Comparison of ENCODE assay signal across 15 cellular contexts in the genomic region with DNA sequence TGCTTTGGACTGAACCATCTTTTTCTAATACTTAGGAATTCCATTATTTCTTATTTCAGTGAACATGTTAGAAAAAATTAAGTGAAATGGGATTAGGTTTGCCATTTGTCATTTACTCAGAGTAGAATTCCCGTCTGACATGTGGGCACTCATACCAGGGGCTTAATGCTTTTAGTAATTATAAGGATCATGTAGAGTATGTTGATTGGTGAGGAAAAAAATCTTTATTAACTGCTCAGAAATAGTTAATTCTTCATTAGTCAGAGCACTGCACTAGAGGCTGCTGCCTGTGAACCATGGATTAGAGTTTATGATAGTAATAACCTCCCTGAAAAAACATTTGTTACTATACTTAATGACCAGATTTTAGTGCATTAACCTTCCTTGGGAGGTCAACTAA.
DNase-seq lines count a peak whose midpoint lies in the region; ATAC-seq, FAIRE-seq and TF ChIP-seq lines count a peak whose summit lies in the region.
"Had no signal": no experiment of that assay in that cellular context is flagged by ENCODE, and none has a peak within 500 bp of the region (broad histone marks: within the 10 kb centered on the region; RNA-seq: fewer than 3 reads in every experiment).

No MANE protein-coding gene starts in this region.

- peak overlapping the region; percentile 69 for H3K27ac Mint-ChIP-seq in astrocyte (ENCODE audit: unreplicated experiment)
- H3K27ac Mint-ChIP-seq: B cell; HFFc6; T-helper 2 cell treated with Interferon-gamma antibody and Interleukin-4, amounts not matched to agents 5 μg/mL and 100 μg/mL, for 36 hours had no signal

- peaks cover 66% of the 10 kb centered on the region for H3K4me1 Mint-ChIP-seq in astrocyte (ENCODE audit: low read depth, unreplicated experiment)

- ATAC-seq in HG03280 (IDR thresholded peaks at IDR 0.05; ENCODE audit: unreplicated experiment), result no peak

- no peaks in the 10 kb centered on the region for H3K79me2 ChIP-seq in astrocyte (ENCODE audit: insufficient read depth, low read length)

- H3K4me2 ChIP-seq in astrocyte (ENCODE audit: low read length), result no peak overlapping the region

- H3K4me1 ChIP-seq in astrocyte (ENCODE audit: insufficient read depth, low read length), result peaks cover 20% of the 10 kb centered on the region

- H3K9me3 ChIP-seq in astrocyte (ENCODE audit: insufficient read depth, low read depth, low read length), result no peaks in the 10 kb centered on the region
- H3K9me3 ChIP-seq: esophagus squamous epithelium had no signal

- no peaks in the 10 kb centered on the region for H3K9me3 Mint-ChIP-seq in astrocyte (ENCODE audit: unreplicated experiment)
- H3K9me3 Mint-ChIP-seq: HFFc6; T-helper 2 cell treated with Interferon-gamma antibody and Interleukin-4, amounts not matched to agents 5 μg/mL and 100 μg/mL, for 36 hours had no signal

- no peak for TF ChIP-seq CTCF in astrocyte (IDR thresholded peaks at IDR 0.05; ENCODE audit: insufficient read depth, low read depth, low read length)

- no peak overlapping the region for H2AFZ ChIP-seq in astrocyte (ENCODE audit: low read depth, low read length)

- no peak overlapping the region for H3K27ac ChIP-seq in astrocyte (ENCODE audit: low read depth, low read length)
- peak overlapping the region; percentile 94 for H3K27ac ChIP-seq in temporal lobe (ENCODE audit: low read depth, low read length)

- H3K36me3 ChIP-seq in astrocyte (ENCODE audit: insufficient read depth, low read length), result no peaks in the 10 kb centered on the region
- H3K36me3 ChIP-seq: esophagus squamous epithelium had no signal

- no peaks in the 10 kb centered on the region for H3K27me3 ChIP-seq in astrocyte (ENCODE audit: insufficient read depth, low read length)
- H3K27me3 ChIP-seq: esophagus squamous epithelium had no signal

- H3K4me3 Mint-ChIP-seq in astrocyte (ENCODE audit: unreplicated experiment), result no peak overlapping the region
- H3K4me3 Mint-ChIP-seq: B cell; HFFc6; T-helper 2 cell treated with Interferon-gamma antibody and Interleukin-4, amounts not matched to agents 5 μg/mL and 100 μg/mL, for 36 hours had no signal

- no peak for FAIRE-seq in astrocyte (lab: Jason Lieb, UNC)
- no peak for FAIRE-seq in HTR-8/SVneo (lab: Jason Lieb, UNC)
- FAIRE-seq: keratinocyte had no signal

- no peak overlapping the region for H3K9ac ChIP-seq in astrocyte (ENCODE audit: low read length)

- no peaks in the 10 kb centered on the region for H4K20me1 ChIP-seq in astrocyte (ENCODE audit: insufficient read depth, low read length)

- no peak overlapping the region for H3K4me3 ChIP-seq in astrocyte (ENCODE audit: insufficient read depth, low read depth, low read length)
- H3K4me3 ChIP-seq: esophagus squamous epithelium had no signal

- H3K27me3 Mint-ChIP-seq in astrocyte (ENCODE audit: low read depth, unreplicated experiment), result no peaks in the 10 kb centered on the region
- H3K27me3 Mint-ChIP-seq: B cell had no signal

- DNase-seq in NCI-H524 treated with DMSO at 0.1 percent for 48 hours (lab: John Stamatoyannopoulos, UW) (peak; percentile 67), astrocyte (ENCODE audit: low read depth) (no peak), midbrain (lab: John Stamatoyannopoulos, UW) (peak; percentile 12), HTR-8/SVneo (ENCODE audit: insufficient read length, low spot score) (no peak)
- DNase-seq in stimulated activated CD4-positive, alpha-beta T cell treated with anti-CD3 and anti-CD28 coated beads, Interleukin-1b, Interleukin-23, amount 100 ng/mL, for 48 hours, result no peak
- DNase-seq: activated CD4-positive, alpha-beta T cell treated with anti-CD3 and anti-CD28 coated beads for 4 hours; aorta; esophagus squamous epithelium; HFFc6; stimulated activated CD4-positive, alpha-beta T cell treated with anti-CD3 and anti-CD28 coated beads, Interleukin-4, amount 100 ng/mL, for 1 hour had no signal

- H3K36me3 Mint-ChIP-seq in astrocyte (ENCODE audit: low read depth, unreplicated experiment), result no peaks in the 10 kb centered on the region

Comparison
In these comparisons a context has a peak if more than half of its experiments do, and no peak if none do; other contexts are left out.
1. DNase-seq: peak in NCI-H524 treated with DMSO at 0.1 percent for 48 hours (single experiment) and midbrain (single experiment); none in astrocyte (single experiment), stimulated activated CD4-positive, alpha-beta T cell treated with anti-CD3 and anti-CD28 coated beads, Interleukin-1b, Interleukin-23, amount 100 ng/mL, for 48 hours (single experiment) and HTR-8/SVneo (single experiment).